In genomic region chr4:87971866-87972265, GRCh38 we compare ENCODE assay signal across 27 cellular contexts. TPM values are rescaled to one million over a fixed set of nuclear protein-coding genes. Genes with fewer than 3 reads are reported as not detected.
"Had no signal": no experiment of that assay in that cellular context is flagged by ENCODE, and none has a peak within 500 bp of the region (broad histone marks: within the 10 kb centered on the region; RNA-seq: fewer than 3 reads in every experiment).

No MANE protein-coding gene starts in this region.

- DNase-seq: activated CD4-positive, alpha-beta T cell treated with anti-CD3 and anti-CD28 coated beads for 4 hours; activated CD4-positive, alpha-beta T cell treated with anti-CD3 and anti-CD28 coated beads, Interleukin-2, amount 50 U/mL, for 4 hours; activated gamma-delta T cell; activated naive CD4-positive, alpha-beta T cell treated with anti-CD3 and anti-CD28 coated beads, Interleukin-2, amount 10 ng/mL, durations not matched to agents 7 days and 5 days; activated naive CD8-positive, alpha-beta T cell treated with anti-CD3 and anti-CD28 coated beads, Interleukin-2, amount 10 ng/mL, durations not matched to agents 7 days and 5 days; brain microvascular endothelial cell; cortex of kidney; effector memory CD8-positive, alpha-beta T cell; erythroblast; gastrocnemius medialis; glutamatergic neuron; left cardiac atrium; mammary epithelial cell; midbrain; naive thymus-derived CD4-positive, alpha-beta T cell; nucleus accumbens; pancreas; retina; stimulated activated CD4-positive, alpha-beta T cell treated with anti-CD3 and anti-CD28 coated beads, Interleukin-4, amount 100 ng/mL, for 24 hours had no signal

- H3K9me3 ChIP-seq: ascending aorta, gastrocnemius medialis, pancreas, prostate gland, thoracic aorta, vagina had no signal

- H3K79me2 ChIP-seq: hepatocyte had no signal

- H3K4me3 ChIP-seq: ascending aorta, gastrocnemius medialis, hepatocyte, pancreas, prostate gland, skin epidermis, thoracic aorta, vagina had no signal

- H3K27me3 ChIP-seq: ascending aorta, brain microvascular endothelial cell, vagina had no signal

- H3K36me3 ChIP-seq: ascending aorta, brain microvascular endothelial cell, gastrocnemius medialis, pancreas, prostate gland, thoracic aorta, vagina had no signal

- H3K4me1 ChIP-seq: ascending aorta, prostate gland, vagina had no signal

- H2AFZ ChIP-seq: hepatocyte had no signal

- H3K4me2 ChIP-seq: hepatocyte had no signal

- H3K27ac ChIP-seq: ascending aorta, gastrocnemius medialis, hepatocyte, pancreas, prostate gland, skin epidermis, thoracic aorta, vagina had no signal

- ATAC-seq: effector memory CD8-positive, alpha-beta T cell; gastrocnemius medialis; left cardiac atrium; naive thymus-derived CD4-positive, alpha-beta T cell; pancreas; sciatic nerve; stimulated activated effector memory CD8-positive, alpha-beta T cell treated with anti-CD3 and anti-CD28 coated beads, Interleukin-12 subunit alpha, Interleukin-12 subunit beta, amount 100 ng/mL, for 72 hours had no signal

RNA-seq across cellular contexts. Expression of gene SPP1, which starts 3.6 kb away (rescaled TPM):
- polyA plus RNA-seq: naive thymus-derived CD4-positive, alpha-beta T cell had no signal
